10 cellular contexts compared by ENCODE assay signal in genomic region chr21:27423073-27423472, GRCh38.
A peak's percentile ranks its signal among the peaks of the same experiment; 100 is the strongest.
DNase-seq lines count a peak whose midpoint lies in the region; ATAC-seq and TF ChIP-seq lines count a peak whose summit lies in the region.
"Had no signal": no experiment of that assay in that cellular context is flagged by ENCODE, and none has a peak within 500 bp of the region (broad histone marks: within the 10 kb centered on the region; RNA-seq: fewer than 3 reads in every experiment).

No MANE protein-coding gene starts in this region.

- no peaks in the 10 kb centered on the region for H3K27me3 Mint-ChIP-seq in activated CD4-positive, alpha-beta memory T cell treated with anti-CD3 and anti-CD28 coated beads for 36 hours

- ATAC-seq in GM18505 (IDR thresholded peaks at IDR 0.05; ENCODE audit: unreplicated experiment) = no peak
- ATAC-seq: CD8-positive, alpha-beta T cell had no signal

- DNase-seq in BJ (ENCODE audit: low read depth) = peak; percentile 74
- DNase-seq in SW480 (ENCODE audit: low spot score) = peak; percentile 33
- peak; percentile 66 for DNase-seq in fibroblast of the conjunctiva (ENCODE audit: low read depth)
- DNase-seq in trophoblast cell = peak; percentile 87 to 90
- DNase-seq in dermis blood vessel endothelial cell = no peak
- DNase-seq in activated CD4-positive, alpha-beta memory T cell treated with anti-CD3 and anti-CD28 coated beads for 36 hours = no peak
- no peak for DNase-seq in nucleus accumbens (lab: John Stamatoyannopoulos, UW)
- DNase-seq: activated CD8-positive, alpha-beta memory T cell treated with anti-CD3 and anti-CD28 coated beads for 24 hours; CD8-positive, alpha-beta T cell had no signal

- H3K4me3 ChIP-seq in BJ (ENCODE audit: low read depth, low read length) (no peak overlapping the region), trophoblast cell (ENCODE audit: low read depth, low read length) (no peak overlapping the region)

- peaks cover 5% of the 10 kb centered on the region for H3K9me3 Mint-ChIP-seq in activated CD4-positive, alpha-beta memory T cell treated with anti-CD3 and anti-CD28 coated beads for 36 hours

- no peak overlapping the region for H2BK5ac ChIP-seq in trophoblast cell (ENCODE audit: low read depth, low read length, poor library complexity)

- POLR2A ChIA-PET in BJ (lab: Charles Lee) = no interaction called here
- POLR2A ChIA-PET in activated CD4-positive, alpha-beta memory T cell treated with anti-CD3 and anti-CD28 coated beads for 36 hours (lab: Charles Lee) = no interaction called here

- no peak for TF ChIP-seq POLR2A in GM18505 (IDR thresholded peaks at IDR 0.05; ENCODE audit: borderline replicate concordance, extremely low read depth, insufficient read depth, insufficient read length)

- intact Hi-C loops in activated CD4-positive, alpha-beta memory T cell treated with anti-CD3 and anti-CD28 coated beads for 36 hours (cut with micrococcal nuclease) = no loop called here

- peaks cover 7% of the 10 kb centered on the region for H3K79me1 ChIP-seq in trophoblast cell (ENCODE audit: low read length)

- no peaks in the 10 kb centered on the region for H3K79me2 ChIP-seq in trophoblast cell (ENCODE audit: control insufficient read depth, insufficient read depth, low read length, poor library complexity)

- H3K23ac ChIP-seq in trophoblast cell (ENCODE audit: low read length) = no peak overlapping the region

- H3K4me1 Mint-ChIP-seq in activated CD4-positive, alpha-beta memory T cell treated with anti-CD3 and anti-CD28 coated beads for 36 hours (ENCODE audit: low read depth) = no peaks in the 10 kb centered on the region

- H4K91ac ChIP-seq in trophoblast cell (ENCODE audit: low read depth, low read length) = no peak overlapping the region

- no peak overlapping the region for H2AK5ac ChIP-seq in trophoblast cell (ENCODE audit: low read length)

- WGBS in trophoblast cell (ENCODE audit: extremely low coverage, insufficient coverage, insufficient read length) = no CpG with 5 or more reads among the region's 4 CpGs

- no peak overlapping the region for H2BK120ac ChIP-seq in trophoblast cell (ENCODE audit: insufficient read depth, low read length, poor library complexity)

- H4K8ac ChIP-seq in trophoblast cell (ENCODE audit: low read depth, low read length) = no peak overlapping the region

- no peak overlapping the region for H3K4me3 Mint-ChIP-seq in activated CD4-positive, alpha-beta memory T cell treated with anti-CD3 and anti-CD28 coated beads for 36 hours
- H3K4me3 Mint-ChIP-seq: CD8-positive, alpha-beta T cell had no signal

- H2AFZ ChIP-seq in trophoblast cell (ENCODE audit: insufficient read depth, low read length, poor library complexity) = no peak overlapping the region

- CTCF ChIA-PET in BJ (lab: Yijun Ruan, JAX) = no interaction called here
- CTCF ChIA-PET in activated CD4-positive, alpha-beta memory T cell treated with anti-CD3 and anti-CD28 coated beads for 36 hours (lab: Charles Lee) = no interaction called here

- H3K4me2 ChIP-seq in trophoblast cell (ENCODE audit: low read length) = no peak overlapping the region

- no peak overlapping the region for H3K18ac ChIP-seq in trophoblast cell (ENCODE audit: low read length)

- H3K4me1 ChIP-seq in trophoblast cell (ENCODE audit: control insufficient read depth in 1 of 2, insufficient read depth in 2 of 2, low read length in 2 of 2) = peaks cover 6% of the 10 kb centered on the region in 2 experiments

- H3K27ac Mint-ChIP-seq in activated CD4-positive, alpha-beta memory T cell treated with anti-CD3 and anti-CD28 coated beads for 36 hours = no peak overlapping the region
- H3K27ac Mint-ChIP-seq: CD8-positive, alpha-beta T cell had no signal

- H3K4ac ChIP-seq in trophoblast cell (ENCODE audit: low read depth, low read length) = no peak overlapping the region

- no peak for TF ChIP-seq CTCF in BJ (IDR thresholded peaks at IDR 0.05; ENCODE audit: insufficient read depth, low read depth, low read length)

- H3K27me3 ChIP-seq in BJ (ENCODE audit: control insufficient read depth, insufficient read depth, low read length) = no peaks in the 10 kb centered on the region
- H3K27me3 ChIP-seq in trophoblast cell (ENCODE audit: insufficient read depth, low read length) = no peaks in the 10 kb centered on the region

- H3K14ac ChIP-seq in trophoblast cell (ENCODE audit: low read length) = no peak overlapping the region

- H3K36me3 ChIP-seq in BJ (ENCODE audit: control insufficient read depth, insufficient read depth, low read length) (no peaks in the 10 kb centered on the region), trophoblast cell (ENCODE audit: control insufficient read depth in 1 of 2, insufficient read depth in 2 of 2, low read length in 2 of 2) (no peaks in the 10 kb centered on the region)

- H3K9ac ChIP-seq in trophoblast cell (ENCODE audit: low read length) = no peak overlapping the region

- H2BK12ac ChIP-seq in trophoblast cell (ENCODE audit: low read length) = no peak overlapping the region

- H4K12ac ChIP-seq in trophoblast cell (ENCODE audit: low read depth, low read length) = no peak overlapping the region

- H3K36me3 Mint-ChIP-seq in activated CD4-positive, alpha-beta memory T cell treated with anti-CD3 and anti-CD28 coated beads for 36 hours = no peaks in the 10 kb centered on the region
- H3K36me3 Mint-ChIP-seq: CD8-positive, alpha-beta T cell had no signal

- H3K27ac ChIP-seq in trophoblast cell (ENCODE audit: low read depth, low read length) = no peak overlapping the region

- H3K9me3 ChIP-seq in trophoblast cell (ENCODE audit: insufficient read depth, low read depth, low read length) = no peaks in the 10 kb centered on the region

Comparison
In these comparisons a context has a peak if more than half of its experiments do, and no peak if none do; other contexts are left out.
1. DNase-seq: peak in BJ (single experiment), SW480 (single experiment), fibroblast of the conjunctiva (single experiment) and trophoblast cell (2 of 2); none in dermis blood vessel endothelial cell (single experiment), activated CD4-positive, alpha-beta memory T cell treated with anti-CD3 and anti-CD28 coated beads for 36 hours (single experiment) and nucleus accumbens (0 of 56).